Comparison of ENCODE assay signal across 1 cellular context in the genomic region with DNA sequence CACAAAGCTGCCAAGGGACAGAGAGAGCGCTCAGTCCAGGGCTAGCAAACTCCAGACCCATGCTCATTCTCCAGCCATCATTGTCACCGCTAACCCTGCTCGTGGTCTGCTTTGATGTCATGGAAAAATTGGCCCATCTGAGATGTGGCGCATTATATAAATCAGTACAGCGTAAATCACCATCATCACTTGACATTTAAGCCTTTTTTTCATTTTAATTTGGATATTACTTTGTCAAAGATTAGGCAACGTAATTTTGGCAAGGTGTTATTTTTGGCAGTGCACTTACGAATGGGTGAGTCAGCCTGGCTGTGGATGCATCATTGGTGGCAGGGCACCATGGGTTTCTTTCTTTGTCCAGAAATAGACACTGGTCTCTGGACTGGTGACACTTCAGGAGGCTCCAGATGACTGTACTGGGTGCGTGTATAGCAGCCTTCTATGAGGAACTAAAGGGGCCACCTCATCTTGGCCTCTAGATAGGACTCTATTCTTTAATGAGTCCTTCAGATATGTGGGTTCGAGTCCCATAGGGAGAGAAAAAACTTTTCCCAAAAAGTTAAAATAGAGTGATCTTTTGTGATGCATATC.
TF ChIP-seq lines count a peak whose summit lies in the region.

No MANE protein-coding gene starts in this region.

TF ChIP-seq in GM23338, 12 proteins besides CTCF, POLR2A, EP300 and RAD21 (continued from another document):
- TF ChIP-seq, protein P1, sequence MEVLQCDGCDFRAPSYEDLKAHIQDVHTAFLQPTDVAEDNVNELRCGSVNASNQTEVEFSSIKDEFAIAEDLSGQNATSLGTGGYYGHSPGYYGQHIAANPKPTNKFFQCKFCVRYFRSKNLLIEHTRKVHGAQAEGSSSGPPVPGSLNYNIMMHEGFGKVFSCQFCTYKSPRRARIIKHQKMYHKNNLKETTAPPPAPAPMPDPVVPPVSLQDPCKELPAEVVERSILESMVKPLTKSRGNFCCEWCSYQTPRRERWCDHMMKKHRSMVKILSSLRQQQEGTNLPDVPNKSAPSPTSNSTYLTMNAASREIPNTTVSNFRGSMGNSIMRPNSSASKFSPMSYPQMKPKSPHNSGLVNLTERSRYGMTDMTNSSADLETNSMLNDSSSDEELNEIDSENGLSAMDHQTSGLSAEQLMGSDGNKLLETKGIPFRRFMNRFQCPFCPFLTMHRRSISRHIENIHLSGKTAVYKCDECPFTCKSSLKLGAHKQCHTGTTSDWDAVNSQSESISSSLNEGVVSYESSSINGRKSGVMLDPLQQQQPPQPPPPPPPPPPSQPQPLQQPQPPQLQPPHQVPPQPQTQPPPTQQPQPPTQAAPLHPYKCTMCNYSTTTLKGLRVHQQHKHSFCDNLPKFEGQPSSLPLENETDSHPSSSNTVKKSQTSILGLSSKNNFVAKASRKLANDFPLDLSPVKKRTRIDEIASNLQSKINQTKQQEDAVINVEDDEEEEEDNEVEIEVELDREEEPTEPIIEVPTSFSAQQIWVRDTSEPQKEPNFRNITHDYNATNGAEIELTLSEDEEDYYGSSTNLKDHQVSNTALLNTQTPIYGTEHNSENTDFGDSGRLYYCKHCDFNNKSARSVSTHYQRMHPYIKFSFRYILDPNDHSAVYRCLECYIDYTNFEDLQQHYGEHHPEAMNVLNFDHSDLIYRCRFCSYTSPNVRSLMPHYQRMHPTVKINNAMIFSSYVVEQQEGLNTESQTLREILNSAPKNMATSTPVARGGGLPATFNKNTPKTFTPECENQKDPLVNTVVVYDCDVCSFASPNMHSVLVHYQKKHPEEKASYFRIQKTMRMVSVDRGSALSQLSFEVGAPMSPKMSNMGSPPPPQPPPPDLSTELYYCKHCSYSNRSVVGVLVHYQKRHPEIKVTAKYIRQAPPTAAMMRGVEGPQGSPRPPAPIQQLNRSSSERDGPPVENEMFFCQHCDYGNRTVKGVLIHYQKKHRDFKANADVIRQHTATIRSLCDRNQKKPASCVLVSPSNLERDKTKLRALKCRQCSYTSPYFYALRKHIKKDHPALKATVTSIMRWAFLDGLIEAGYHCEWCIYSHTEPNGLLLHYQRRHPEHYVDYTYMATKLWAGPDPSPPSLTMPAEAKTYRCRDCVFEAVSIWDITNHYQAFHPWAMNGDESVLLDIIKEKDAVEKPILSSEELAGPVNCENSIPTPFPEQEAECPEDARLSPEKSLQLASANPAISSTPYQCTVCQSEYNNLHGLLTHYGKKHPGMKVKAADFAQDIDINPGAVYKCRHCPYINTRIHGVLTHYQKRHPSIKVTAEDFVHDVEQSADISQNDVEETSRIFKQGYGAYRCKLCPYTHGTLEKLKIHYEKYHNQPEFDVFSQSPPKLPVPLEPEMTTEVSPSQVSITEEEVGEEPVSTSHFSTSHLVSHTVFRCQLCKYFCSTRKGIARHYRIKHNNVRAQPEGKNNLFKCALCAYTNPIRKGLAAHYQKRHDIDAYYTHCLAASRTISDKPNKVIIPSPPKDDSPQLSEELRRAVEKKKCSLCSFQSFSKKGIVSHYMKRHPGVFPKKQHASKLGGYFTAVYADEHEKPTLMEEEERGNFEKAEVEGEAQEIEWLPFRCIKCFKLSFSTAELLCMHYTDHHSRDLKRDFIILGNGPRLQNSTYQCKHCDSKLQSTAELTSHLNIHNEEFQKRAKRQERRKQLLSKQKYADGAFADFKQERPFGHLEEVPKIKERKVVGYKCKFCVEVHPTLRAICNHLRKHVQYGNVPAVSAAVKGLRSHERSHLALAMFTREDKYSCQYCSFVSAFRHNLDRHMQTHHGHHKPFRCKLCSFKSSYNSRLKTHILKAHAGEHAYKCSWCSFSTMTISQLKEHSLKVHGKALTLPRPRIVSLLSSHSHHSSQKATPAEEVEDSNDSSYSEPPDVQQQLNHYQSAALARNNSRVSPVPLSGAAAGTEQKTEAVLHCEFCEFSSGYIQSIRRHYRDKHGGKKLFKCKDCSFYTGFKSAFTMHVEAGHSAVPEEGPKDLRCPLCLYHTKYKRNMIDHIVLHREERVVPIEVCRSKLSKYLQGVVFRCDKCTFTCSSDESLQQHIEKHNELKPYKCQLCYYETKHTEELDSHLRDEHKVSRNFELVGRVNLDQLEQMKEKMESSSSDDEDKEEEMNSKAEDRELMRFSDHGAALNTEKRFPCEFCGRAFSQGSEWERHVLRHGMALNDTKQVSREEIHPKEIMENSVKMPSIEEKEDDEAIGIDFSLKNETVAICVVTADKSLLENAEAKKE (CRISPR knock-in tag; IDR thresholded peaks at IDR 0.05), result no peak
- TF ChIP-seq CREB1 (CRISPR knock-in tag; IDR thresholded peaks at IDR 0.05; ENCODE audit: low read depth) (no peak), JUNB (IDR thresholded peaks at IDR 0.05; ENCODE audit: unreplicated experiment) (no peak), STAT1 (IDR thresholded peaks at IDR 0.05; ENCODE audit: unreplicated experiment) (no peak), NANOG (IDR thresholded peaks at IDR 0.05; ENCODE audit: borderline replicate concordance) (no peak)
